1 cellular context compared by ENCODE assay signal in genomic region chr14:77041837-77042557, GRCh38.
TF ChIP-seq lines count a peak whose summit lies in the region.

No MANE protein-coding gene starts in this region.

TF ChIP-seq in GM12878, 131 proteins besides CTCF, POLR2A, EP300 and RAD21 (continued from another document):
- TF ChIP-seq SKIL (IDR thresholded peaks at IDR 0.05; ENCODE audit: low read depth, poor library complexity, severe bottlenecking) (no peak), NFYA (IDR thresholded peaks at IDR 0.05; ENCODE audit: borderline replicate concordance, low read depth, low read length) (no peak), TCF12 (IDR thresholded peaks at IDR 0.05; ENCODE audit: low read depth, low read length) (0 out of 2 replicates have a peak, but pooled peaks have one; percentile 48), MLLT1 (IDR thresholded peaks at IDR 0.05) (peak; percentile 11; the same call in 1 of the 2 replicates)
